18 cellular contexts compared by ENCODE assay signal in the genomic region with DNA sequence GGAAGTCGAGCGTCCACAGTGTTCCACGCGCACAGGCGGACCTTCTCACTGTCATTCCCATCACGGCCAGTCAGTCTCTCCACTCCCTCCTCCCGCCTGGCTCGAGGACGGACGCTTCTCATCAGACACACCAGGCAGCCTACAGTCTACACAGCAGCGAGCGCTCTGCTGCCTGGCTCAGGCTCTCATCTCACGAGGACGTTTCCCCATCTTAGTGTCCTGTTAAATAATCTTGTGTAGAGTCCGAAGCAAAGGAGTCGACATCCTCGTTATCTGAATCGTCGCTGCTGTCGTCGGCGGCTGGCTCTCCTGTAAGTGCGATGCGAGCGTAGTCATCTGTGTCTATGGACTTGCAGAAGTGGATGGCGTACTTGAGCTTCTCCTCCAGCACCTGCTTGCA. TPM values are rescaled to one million over a fixed set of nuclear protein-coding genes. Genes with fewer than 3 reads are reported as not detected.
"Had no signal": no experiment of that assay in that cellular context is flagged by ENCODE, and none has a peak within 500 bp of the region (broad histone marks: within the 10 kb centered on the region; RNA-seq: fewer than 3 reads in every experiment).

No MANE protein-coding gene starts in this region.

- H3K27me3 Mint-ChIP-seq: T-helper 17 cell had no signal

- H3K9me3 ChIP-seq: ascending aorta, esophagus muscularis mucosa, left ventricle myocardium inferior, mucosa of descending colon, upper lobe of left lung had no signal

- ATAC-seq: activated CD8-positive, alpha-beta T cell treated with anti-CD3 and anti-CD28 coated beads for 36 hours; activated naive CD8-positive, alpha-beta T cell treated with anti-CD3 and anti-CD28 coated beads, Interleukin-2, amount 50 U/mL, for 24 hours; mucosa of descending colon; naive thymus-derived CD4-positive, alpha-beta T cell; right cardiac atrium; stimulated activated naive CD8-positive, alpha-beta T cell treated with anti-CD3 and anti-CD28 coated beads, Interleukin-15, amount 100 ng/mL, for 72 hours; T-helper 17 cell had no signal

- H3K9me3 Mint-ChIP-seq: activated CD8-positive, alpha-beta T cell treated with anti-CD3 and anti-CD28 coated beads for 36 hours; activated naive CD8-positive, alpha-beta T cell treated with anti-CD3 and anti-CD28 coated beads, Interleukin-2, amount 50 U/mL, for 24 hours; activated T-helper 1 cell treated with anti-CD3 and anti-CD28 coated beads, Interleukin-12 subunit alpha, Interleukin-12 subunit beta, Interleukin-2, Interleukin-4 antibody, amounts not matched to agents 30 ng/mL and 10 ng/mL and 1 ng/mL, durations not matched to agents 14 hours and 24 hours and 36 hours; memory B cell; stimulated activated naive CD8-positive, alpha-beta T cell treated with anti-CD3 and anti-CD28 coated beads, Interleukin-15, amount 100 ng/mL, for 72 hours had no signal

- H3K4me3 ChIP-seq: ascending aorta, esophagus muscularis mucosa, left ventricle myocardium inferior, mucosa of descending colon, smooth muscle cell, upper lobe of left lung had no signal

- H3K27ac Mint-ChIP-seq: activated CD8-positive, alpha-beta T cell treated with anti-CD3 and anti-CD28 coated beads for 36 hours; activated naive CD8-positive, alpha-beta T cell treated with anti-CD3 and anti-CD28 coated beads, Interleukin-2, amount 50 U/mL, for 24 hours; activated T-helper 1 cell treated with anti-CD3 and anti-CD28 coated beads, Interleukin-12 subunit alpha, Interleukin-12 subunit beta, Interleukin-2, Interleukin-4 antibody, amounts not matched to agents 30 ng/mL and 10 ng/mL and 1 ng/mL, durations not matched to agents 14 hours and 24 hours and 36 hours; memory B cell; naive thymus-derived CD4-positive, alpha-beta T cell; progenitor cell of endocrine pancreas; stimulated activated naive CD8-positive, alpha-beta T cell treated with anti-CD3 and anti-CD28 coated beads, Interleukin-15, amount 100 ng/mL, for 72 hours; T-helper 17 cell had no signal

- H3K27me3 ChIP-seq: ascending aorta had no signal

- DNase-seq: activated CD4-positive, alpha-beta T cell treated with anti-CD3 and anti-CD28 coated beads for 4 hours; activated CD8-positive, alpha-beta T cell treated with anti-CD3 and anti-CD28 coated beads for 36 hours; activated naive CD4-positive, alpha-beta T cell; activated naive CD8-positive, alpha-beta T cell treated with anti-CD3 and anti-CD28 coated beads, Interleukin-2, amount 50 U/mL, for 24 hours; kidney; left ventricle myocardium inferior; mucosa of descending colon; naive thymus-derived CD4-positive, alpha-beta T cell; right cardiac atrium; stimulated activated naive CD8-positive, alpha-beta T cell treated with anti-CD3 and anti-CD28 coated beads, Interleukin-15, amount 100 ng/mL, for 72 hours; T-helper 17 cell; upper lobe of left lung had no signal

- H3K4me2 ChIP-seq: smooth muscle cell had no signal

- H3K4me1 Mint-ChIP-seq: stimulated activated naive CD8-positive, alpha-beta T cell treated with anti-CD3 and anti-CD28 coated beads, Interleukin-15, amount 100 ng/mL, for 72 hours had no signal

- H3K4me3 Mint-ChIP-seq: activated CD8-positive, alpha-beta T cell treated with anti-CD3 and anti-CD28 coated beads for 36 hours; activated naive CD8-positive, alpha-beta T cell treated with anti-CD3 and anti-CD28 coated beads, Interleukin-2, amount 50 U/mL, for 24 hours; activated T-helper 1 cell treated with anti-CD3 and anti-CD28 coated beads, Interleukin-12 subunit alpha, Interleukin-12 subunit beta, Interleukin-2, Interleukin-4 antibody, amounts not matched to agents 30 ng/mL and 10 ng/mL and 1 ng/mL, durations not matched to agents 14 hours and 24 hours and 36 hours; memory B cell; naive thymus-derived CD4-positive, alpha-beta T cell; stimulated activated naive CD8-positive, alpha-beta T cell treated with anti-CD3 and anti-CD28 coated beads, Interleukin-15, amount 100 ng/mL, for 72 hours; T-helper 17 cell had no signal

- H3K27ac ChIP-seq: esophagus muscularis mucosa, left ventricle myocardium inferior, upper lobe of left lung had no signal

RNA-seq across cellular contexts. Expression of gene OCA2, which starts 12.4 kb away (rescaled TPM):
- total RNA-seq: activated CD8-positive, alpha-beta T cell treated with anti-CD3 and anti-CD28 coated beads for 36 hours; activated T-helper 1 cell treated with anti-CD3 and anti-CD28 coated beads, Interleukin-12 subunit alpha, Interleukin-12 subunit beta, Interleukin-2, Interleukin-4 antibody, amounts not matched to agents 30 ng/mL and 10 ng/mL and 1 ng/mL, durations not matched to agents 14 hours and 24 hours and 36 hours; left ventricle myocardium inferior; naive thymus-derived CD4-positive, alpha-beta T cell; smooth muscle cell; T-helper 17 cell had no signal
- polyA plus RNA-seq: naive thymus-derived CD4-positive, alpha-beta T cell had no signal
